ENCODE assay signal across 9 cellular contexts in the genomic region with DNA sequence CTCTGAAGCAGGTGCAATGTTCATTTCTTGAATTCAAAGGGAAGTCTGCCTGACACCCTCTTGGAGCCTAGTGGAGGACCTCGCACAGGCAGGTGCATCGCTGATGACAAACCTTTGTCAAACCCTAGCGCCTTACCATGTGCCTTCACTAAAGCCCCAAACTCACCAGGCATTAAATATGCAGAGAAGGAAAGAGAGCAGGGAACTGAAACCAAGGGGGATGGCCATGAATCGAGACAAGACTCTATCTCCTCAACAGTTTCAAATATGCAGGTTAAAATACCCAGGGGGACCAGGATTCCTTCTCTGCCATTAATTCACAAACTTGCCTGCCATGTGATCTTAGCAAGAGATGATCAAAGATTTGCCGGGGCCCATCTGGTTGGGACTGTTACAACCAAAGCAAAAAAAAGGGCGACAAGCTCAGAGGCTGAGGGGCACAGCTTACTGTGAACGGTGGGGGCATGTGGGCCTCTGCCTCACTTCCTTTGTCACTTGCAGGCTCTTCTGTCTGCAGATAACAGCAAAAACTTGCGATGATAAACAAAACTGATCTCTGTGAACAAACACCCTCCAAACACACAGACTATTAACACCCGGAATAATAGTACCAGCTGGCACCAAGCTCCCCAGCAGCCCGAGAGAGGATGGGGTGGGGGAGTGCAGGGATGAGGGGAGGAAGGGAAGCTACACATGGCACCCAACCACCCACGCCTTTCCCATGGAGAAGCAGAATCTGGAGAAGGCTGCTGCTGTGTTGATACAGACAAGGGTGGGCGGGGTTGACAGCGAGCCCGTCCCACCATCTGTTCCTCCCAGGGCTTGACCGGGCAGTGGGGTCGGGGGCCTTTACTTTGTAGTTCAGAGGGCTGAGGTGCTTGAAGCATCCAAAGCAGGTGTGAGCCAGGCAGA. TPM values are rescaled to one million over a fixed set of nuclear protein-coding genes. Genes with fewer than 3 reads are reported as not detected.
DNase-seq lines count a peak whose midpoint lies in the region; ATAC-seq and TF ChIP-seq lines count a peak whose summit lies in the region.
"Had no signal": no experiment of that assay in that cellular context is flagged by ENCODE, and none has a peak within 500 bp of the region (broad histone marks: within the 10 kb centered on the region; RNA-seq: fewer than 3 reads in every experiment).

No MANE protein-coding gene starts in this region.

- H3K36me3 Mint-ChIP-seq in naive B cell, result peaks cover 0 to 8% of the 10 kb centered on the region in 2 donors

- TF ChIP-seq CTCF in GM10266 (IDR thresholded peaks at IDR 0.05; ENCODE audit: control insufficient read depth, insufficient read depth, low read depth, missing control alignments), result no peak
- TF ChIP-seq CTCF in lower lobe of right lung (IDR thresholded peaks at IDR 0.05), result no peak

- ATAC-seq in GM19452 (IDR thresholded peaks at IDR 0.05; ENCODE audit: unreplicated experiment), result peak; percentile 56
- ATAC-seq in HG03432 (IDR thresholded peaks at IDR 0.05; ENCODE audit: unreplicated experiment), result peak; percentile 73
- peak; percentile 87 to 88 for ATAC-seq in naive B cell (ENCODE audit: low read depth in 2 of 2)
- no peak for ATAC-seq in HG03469 (IDR thresholded peaks at IDR 0.05; ENCODE audit: unreplicated experiment)
- ATAC-seq in lower lobe of right lung, result no peak

- intact Hi-C loops in lower lobe of right lung (cut with DNase I), result no loop called here

- H3K4me1 ChIP-seq in lower lobe of right lung, result peaks cover 25% of the 10 kb centered on the region

- H3K9me3 Mint-ChIP-seq in naive B cell, result no peaks in the 10 kb centered on the region

- H3K27me3 ChIP-seq in lower lobe of right lung (ENCODE audit: low read depth), result no peaks in the 10 kb centered on the region

- no peaks in the 10 kb centered on the region for H3K27me3 Mint-ChIP-seq in naive B cell

- peaks cover 99% of the 10 kb centered on the region for H3K36me3 ChIP-seq in lower lobe of right lung

- H3K27ac Mint-ChIP-seq in naive B cell, result peak overlapping the region; percentile 69 to 98 (median 96)

- peak; percentile 41 for DNase-seq in GM10266 (ENCODE audit: extremely low spot score)
- DNase-seq in activated CD8-positive, alpha-beta memory T cell treated with anti-CD3 and anti-CD28 coated beads, Interleukin-2, amount 50 U/mL, for 4 hours, result peak; percentile 34
- peak; percentile 79 for DNase-seq in naive B cell
- DNase-seq in NCI-H128 (lab: John Stamatoyannopoulos, UW; ENCODE audit: unreplicated experiment), result no peak
- DNase-seq in lower lobe of right lung, result no peak

- no peaks in the 10 kb centered on the region for H3K9me3 ChIP-seq in lower lobe of right lung

- no peak overlapping the region for H3K27ac ChIP-seq in lower lobe of right lung

- H3K4me1 Mint-ChIP-seq in naive B cell, result peaks cover 64 to 75% (median 66%) of the 10 kb centered on the region in 3 donors

- H3K4me3 Mint-ChIP-seq in naive B cell, result peak overlapping the region; percentile 21 to 90 (median 81)

- no peak overlapping the region for H3K4me3 ChIP-seq in lower lobe of right lung

RNA-seq across cellular contexts. Expression of a gene that starts 33.9 kb away (rescaled TPM):
- 10 to 100 TPM; 10.6 to 38.5 (median 20.0) TPM for polyA plus RNA-seq in naive B cell (ENCODE audit: low read depth in 6 of 6)
- 141 TPM for total RNA-seq in lower lobe of right lung

RNA-seq across cellular contexts. Expression of a gene that starts 38.4 kb away (rescaled TPM):
- polyA plus RNA-seq in naive B cell (ENCODE audit: low read depth in 6 of 6), result 1 to 10 TPM in 3 of 6 donors, under 1 TPM in 2, not detected in 1; 0.24 to 1.1 (median 1.0) TPM
- 233 TPM for total RNA-seq in lower lobe of right lung

RNA-seq across cellular contexts. Expression of a gene that starts 40.6 kb away (rescaled TPM):
- polyA plus RNA-seq in naive B cell (ENCODE audit: low read depth in 6 of 6), result not detected
- total RNA-seq in lower lobe of right lung, result not detected
- total RNA-seq: epithelial cell of proximal tubule had no signal

Comparison
In these comparisons a context has a peak if more than half of its experiments do, and no peak if none do; other contexts are left out.
1. DNase-seq: peak in GM10266 (single experiment), activated CD8-positive, alpha-beta memory T cell treated with anti-CD3 and anti-CD28 coated beads, Interleukin-2, amount 50 U/mL, for 4 hours (single experiment) and naive B cell (single experiment); none in NCI-H128 (single experiment) and lower lobe of right lung (single experiment).
2. ATAC-seq: peak in GM19452 (single experiment), HG03432 (single experiment) and naive B cell (2 of 2); none in HG03469 (single experiment) and lower lobe of right lung (0 of 2).